ENCODE assay signal across 20 cellular contexts in the genomic region with DNA sequence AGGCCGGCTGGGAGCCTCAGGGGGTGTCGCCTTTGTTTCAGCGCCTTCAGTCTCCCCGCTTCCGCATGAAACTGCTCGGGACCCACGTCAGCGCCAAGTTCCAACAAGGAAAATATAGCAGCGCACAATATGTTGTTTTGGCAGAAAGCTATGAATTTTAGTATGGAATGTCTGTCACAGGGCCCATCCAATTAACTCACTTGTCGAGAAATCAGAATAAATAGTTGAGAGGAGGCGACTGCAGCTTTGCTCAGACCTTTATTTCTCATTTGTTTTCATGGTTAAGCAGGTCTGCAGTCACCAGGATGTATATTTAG. TPM values are rescaled to one million over a fixed set of nuclear protein-coding genes. Genes with fewer than 3 reads are reported as not detected.
A peak's percentile ranks its signal among the peaks of the same experiment; 100 is the strongest.
DNase-seq lines count a peak whose midpoint lies in the region; ATAC-seq and TF ChIP-seq lines count a peak whose summit lies in the region.
"Had no signal": no experiment of that assay in that cellular context is flagged by ENCODE, and none has a peak within 500 bp of the region (broad histone marks: within the 10 kb centered on the region; RNA-seq: fewer than 3 reads in every experiment).

No MANE protein-coding gene starts in this region.

- no peaks in the 10 kb centered on the region for H3K27me3 ChIP-seq in thoracic aorta (replicated peaks; ENCODE audit: insufficient read depth)

- peak; percentile 70 for DNase-seq in NCI-H1694 (lab: John Stamatoyannopoulos, UW)
- peak; percentile 45 for DNase-seq in cerebellum (ENCODE audit: low spot score)
- no peak for DNase-seq in thoracic aorta (ENCODE audit: low spot score)
- no peak for DNase-seq in NCI-H1092 treated with DMSO at 0.1 percent for 48 hours (lab: John Stamatoyannopoulos, UW)
- DNase-seq in GM19238 (ENCODE audit: insufficient read length, low spot score): no peak
- DNase-seq: cerebellar nuclear complex; DND-41; foreskin fibroblast; HCEC 1CT; Karpas-422; left cardiac atrium; stimulated activated naive B cell treated with anti-CD40 and anti-IgM and Interleukin-4, amounts not matched to agents 10 μg/mL and 1 μg/mL and 100 μg/mL, for 72 hours had no signal

- ATAC-seq in thoracic aorta (ENCODE audit: insufficient number of reproducible peaks, low FRiP score, low read depth) (no peak), HG03108 (IDR thresholded peaks at IDR 0.05; ENCODE audit: unreplicated experiment) (no peak), GM19035 (IDR thresholded peaks at IDR 0.05; ENCODE audit: unreplicated experiment) (no peak)
- ATAC-seq: activated T-helper 17 cell treated with anti-CD3 and anti-CD28 coated beads, Interleukin-2, amount 50 U/mL, for 72 hours; left cardiac atrium; Panc1; right cardiac atrium had no signal

- H3K27ac ChIP-seq in mesodermal cell (ENCODE audit: low read depth, low read length, severe bottlenecking) (peak overlapping the region; percentile 98), thoracic aorta (peak overlapping the region; percentile 93 to 94)

- WGBS in mesodermal cell (ENCODE audit: insufficient coverage in 2 of 2), 2 experiments: 92 to 97% methylated on average over 11 of the region's 11 CpGs

- H3K4me3 ChIP-seq in mesodermal cell (ENCODE audit: extremely low read depth, insufficient read depth, low read length, poor library complexity, severe bottlenecking) (no peak overlapping the region), thoracic aorta (no peak overlapping the region)

- H3K9me3 ChIP-seq in mesodermal cell (ENCODE audit: control insufficient read depth, low read length): no peaks in the 10 kb centered on the region
- no peaks in the 10 kb centered on the region for H3K9me3 ChIP-seq in thoracic aorta

- H3K4me1 ChIP-seq in mesodermal cell (ENCODE audit: control insufficient read depth, insufficient read depth, low read length, poor library complexity, severe bottlenecking) (peaks cover 68% of the 10 kb centered on the region), thoracic aorta (ENCODE audit: control insufficient read depth in 1 of 2, low read depth in 2 of 2) (peaks cover 40 to 80% of the 10 kb centered on the region in 2 donors)

- TF ChIP-seq CTCF in thoracic aorta (IDR thresholded peaks at IDR 0.05): no peak

- no peaks in the 10 kb centered on the region for H3K36me3 ChIP-seq in mesodermal cell (ENCODE audit: control insufficient read depth, insufficient read depth, low read length)
- H3K36me3 ChIP-seq in thoracic aorta: no peaks in the 10 kb centered on the region

RNA-seq across cellular contexts. Expression of a gene that starts 34.4 kb away (rescaled TPM):
- 0.27 TPM for total RNA-seq in cerebellum
- 1.7 TPM for polyA plus RNA-seq in mesodermal cell (2013, experiment 1 of 2)
- polyA plus RNA-seq in mesodermal cell (2013, experiment 2 of 2): 1.3 TPM
- 100 to 1,000 TPM; 163 to 634 TPM for total RNA-seq in thoracic aorta
- total RNA-seq: mononuclear cell, SK-MEL-5 had no signal

Comparison
In these comparisons a context has a peak if more than half of its experiments do, and no peak if none do; other contexts are left out.
1. DNase-seq: peak in NCI-H1694 (single experiment) and cerebellum (single experiment); none in thoracic aorta (single experiment), NCI-H1092 treated with DMSO at 0.1 percent for 48 hours (single experiment) and GM19238 (single experiment).
2. RNA of a gene that starts 34.4 kb away (total RNA-seq): 163 to 634 TPM in thoracic aorta; 0.27 TPM in cerebellum (single experiment); every median in the first group is over 100 times any median in the second.